15 cellular contexts compared by ENCODE assay signal in the genomic region with DNA sequence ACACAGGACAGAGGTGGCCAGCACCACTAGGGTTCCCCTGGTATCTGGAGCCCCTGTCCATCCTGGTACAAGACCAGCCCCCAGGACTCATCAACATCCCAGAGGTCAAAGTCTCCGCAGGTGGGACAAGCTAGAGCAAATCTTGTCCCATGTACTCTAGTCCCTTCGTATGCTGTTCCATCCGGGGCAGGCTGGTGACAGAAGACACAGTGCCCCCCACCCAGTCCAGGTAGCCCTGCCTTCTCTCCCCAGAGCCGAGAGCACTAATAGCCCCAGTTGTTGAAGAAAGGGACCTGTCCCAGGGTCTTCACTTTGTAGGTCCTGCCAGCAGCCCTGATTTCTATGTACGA. TPM values are rescaled to one million over a fixed set of nuclear protein-coding genes. Genes with fewer than 3 reads are reported as not detected.
DNase-seq lines count a peak whose midpoint lies in the region; ATAC-seq, FAIRE-seq and TF ChIP-seq lines count a peak whose summit lies in the region.
"Had no signal": no experiment of that assay in that cellular context is flagged by ENCODE, and none has a peak within 500 bp of the region (broad histone marks: within the 10 kb centered on the region; RNA-seq: fewer than 3 reads in every experiment).

No MANE protein-coding gene starts in this region.

- CTCF ChIA-PET in CD8-positive, alpha-beta memory T cell (lab: Charles Lee) = no interaction called here

- H3K9me3 ChIP-seq in astrocyte (ENCODE audit: insufficient read depth, low read depth, low read length) (peaks cover 3% of the 10 kb centered on the region), uterus (no peaks in the 10 kb centered on the region)
- no peaks in the 10 kb centered on the region for H3K9me3 ChIP-seq in CD8-positive, alpha-beta memory T cell (ENCODE audit: low read length)
- H3K9me3 ChIP-seq: left lung had no signal

- peak; percentile 0 for ATAC-seq in left lobe of liver
- ATAC-seq in stimulated activated effector memory CD8-positive, alpha-beta T cell treated with anti-CD3 and anti-CD28 coated beads, Interleukin-12 subunit alpha, Interleukin-12 subunit beta, amount 100 ng/mL, for 72 hours = no peak
- ATAC-seq: stimulated activated memory B cell treated with anti-CD40 and anti-IgM and Interleukin-4, amounts not matched to agents 10 μg/mL and 1 μg/mL and 100 μg/mL, for 72 hours had no signal

- POLR2A ChIA-PET in CD8-positive, alpha-beta memory T cell (lab: Charles Lee) = no interaction called here

- H3K27ac ChIP-seq in astrocyte (ENCODE audit: low read depth, low read length) (no peak overlapping the region), rectal smooth muscle tissue (ENCODE audit: low read depth, low read length) (peak overlapping the region; percentile 63), uterus (peak overlapping the region; percentile 38 to 54)
- no peak overlapping the region for H3K27ac ChIP-seq in CD8-positive, alpha-beta memory T cell (ENCODE audit: low read depth, low read length)
- H3K27ac ChIP-seq: HL-60 had no signal

- no peaks in the 10 kb centered on the region for H4K20me1 ChIP-seq in astrocyte (ENCODE audit: insufficient read depth, low read length)

- H3K4me1 ChIP-seq in astrocyte (ENCODE audit: insufficient read depth, low read length) (peaks cover 8% of the 10 kb centered on the region), rectal smooth muscle tissue (ENCODE audit: control insufficient read depth, insufficient read depth, low read length) (peaks cover 38% of the 10 kb centered on the region), uterus (peaks cover 13 to 19% of the 10 kb centered on the region in 2 donors)
- no peaks in the 10 kb centered on the region for H3K4me1 ChIP-seq in CD8-positive, alpha-beta memory T cell (ENCODE audit: insufficient read depth, low read length)

- H3K27me3 ChIP-seq in astrocyte (ENCODE audit: insufficient read depth, low read length) = peaks cover 45% of the 10 kb centered on the region
- no peaks in the 10 kb centered on the region for H3K27me3 ChIP-seq in rectal smooth muscle tissue (ENCODE audit: control insufficient read depth, insufficient read depth, low read length)
- no peaks in the 10 kb centered on the region for H3K27me3 ChIP-seq in uterus
- peaks cover 7% of the 10 kb centered on the region for H3K27me3 ChIP-seq in CD8-positive, alpha-beta memory T cell (ENCODE audit: insufficient read depth, low read length, poor library complexity, severe bottlenecking)

- intact Hi-C loops in uterus (cut with DNase I; ENCODE audit: low total_unique reads) = no loop called here

- DNase-seq in astrocyte (ENCODE audit: low read depth) = no peak
- no peak for DNase-seq in left lobe of liver (ENCODE audit: low spot score)
- no peak for DNase-seq in uterus
- no peak for DNase-seq in CD8-positive, alpha-beta memory T cell
- DNase-seq in NCI-H1105 (lab: John Stamatoyannopoulos, UW) = no peak
- no peak for DNase-seq in stimulated activated effector memory CD8-positive, alpha-beta T cell treated with anti-CD3 and anti-CD28 coated beads, Interleukin-12 subunit alpha, Interleukin-12 subunit beta, amount 100 ng/mL, for 72 hours (ENCODE audit: low spot score in 2 of 2)
- DNase-seq: activated gamma-delta T cell treated with Interleukin-2 at 50 U/mL for 16 hours; effector CD4-positive, alpha-beta T cell had no signal

- H3K79me2 ChIP-seq in astrocyte (ENCODE audit: insufficient read depth, low read length) = no peaks in the 10 kb centered on the region

- H3K4me3 ChIP-seq in astrocyte (ENCODE audit: insufficient read depth, low read depth, low read length) = no peak overlapping the region
- no peak overlapping the region for H3K4me3 ChIP-seq in rectal smooth muscle tissue (ENCODE audit: low read length)
- H3K4me3 ChIP-seq in uterus = no peak overlapping the region
- no peak overlapping the region for H3K4me3 ChIP-seq in CD8-positive, alpha-beta memory T cell (ENCODE audit: low read length)
- H3K4me3 ChIP-seq: left lung had no signal

- peaks cover 7% of the 10 kb centered on the region for H3K9me3 Mint-ChIP-seq in astrocyte (ENCODE audit: unreplicated experiment)
- peaks cover 0 to 6% (median 0%) of the 10 kb centered on the region in 5 donors for H3K9me3 Mint-ChIP-seq in CD8-positive, alpha-beta memory T cell
- H3K9me3 Mint-ChIP-seq in stimulated activated effector memory CD8-positive, alpha-beta T cell treated with anti-CD3 and anti-CD28 coated beads, Interleukin-12 subunit alpha, Interleukin-12 subunit beta, amount 100 ng/mL, for 72 hours = no peaks in the 10 kb centered on the region
- H3K9me3 Mint-ChIP-seq: stimulated activated memory B cell treated with anti-CD40 and anti-IgM and Interleukin-4, amounts not matched to agents 10 μg/mL and 1 μg/mL and 100 μg/mL, for 72 hours had no signal

- TF ChIP-seq CTCF in astrocyte (IDR thresholded peaks at IDR 0.05; ENCODE audit: insufficient read depth, low read depth, low read length) (no peak), uterus (IDR thresholded peaks at IDR 0.05) (no peak)

- no peaks in the 10 kb centered on the region for H3K4me1 Mint-ChIP-seq in astrocyte (ENCODE audit: low read depth, unreplicated experiment)
- H3K4me1 Mint-ChIP-seq in CD8-positive, alpha-beta memory T cell = no peaks in the 10 kb centered on the region
- H3K4me1 Mint-ChIP-seq in stimulated activated effector memory CD8-positive, alpha-beta T cell treated with anti-CD3 and anti-CD28 coated beads, Interleukin-12 subunit alpha, Interleukin-12 subunit beta, amount 100 ng/mL, for 72 hours = no peaks in the 10 kb centered on the region
- H3K4me1 Mint-ChIP-seq: stimulated activated memory B cell treated with anti-CD40 and anti-IgM and Interleukin-4, amounts not matched to agents 10 μg/mL and 1 μg/mL and 100 μg/mL, for 72 hours had no signal

- peak overlapping the region; percentile 36 for H3K9ac ChIP-seq in astrocyte (ENCODE audit: low read length)
- no peak overlapping the region for H3K9ac ChIP-seq in rectal smooth muscle tissue (ENCODE audit: low read length)

- H3K4me2 ChIP-seq in astrocyte (ENCODE audit: low read length) = peak overlapping the region; percentile 80

- no peak overlapping the region for H3K4me3 Mint-ChIP-seq in astrocyte (ENCODE audit: unreplicated experiment)
- H3K4me3 Mint-ChIP-seq in CD8-positive, alpha-beta memory T cell = no peak overlapping the region
- no peak overlapping the region for H3K4me3 Mint-ChIP-seq in stimulated activated effector memory CD8-positive, alpha-beta T cell treated with anti-CD3 and anti-CD28 coated beads, Interleukin-12 subunit alpha, Interleukin-12 subunit beta, amount 100 ng/mL, for 72 hours
- H3K4me3 Mint-ChIP-seq: stimulated activated memory B cell treated with anti-CD40 and anti-IgM and Interleukin-4, amounts not matched to agents 10 μg/mL and 1 μg/mL and 100 μg/mL, for 72 hours had no signal

- H3K27ac Mint-ChIP-seq in astrocyte (ENCODE audit: unreplicated experiment) = no peak overlapping the region
- no peak overlapping the region for H3K27ac Mint-ChIP-seq in CD8-positive, alpha-beta memory T cell
- H3K27ac Mint-ChIP-seq in stimulated activated effector memory CD8-positive, alpha-beta T cell treated with anti-CD3 and anti-CD28 coated beads, Interleukin-12 subunit alpha, Interleukin-12 subunit beta, amount 100 ng/mL, for 72 hours = no peak overlapping the region
- H3K27ac Mint-ChIP-seq: stimulated activated memory B cell treated with anti-CD40 and anti-IgM and Interleukin-4, amounts not matched to agents 10 μg/mL and 1 μg/mL and 100 μg/mL, for 72 hours had no signal

- H3K36me3 ChIP-seq in astrocyte (ENCODE audit: insufficient read depth, low read length) (no peaks in the 10 kb centered on the region), rectal smooth muscle tissue (ENCODE audit: control insufficient read depth, insufficient read depth, low read length) (no peaks in the 10 kb centered on the region), uterus (no peaks in the 10 kb centered on the region)
- H3K36me3 ChIP-seq in CD8-positive, alpha-beta memory T cell (ENCODE audit: insufficient read depth, low read length) = no peaks in the 10 kb centered on the region
- H3K36me3 ChIP-seq: left lung had no signal

- no peak overlapping the region for H2AFZ ChIP-seq in astrocyte (ENCODE audit: low read depth, low read length)

- TF ChIP-seq POLR2A in uterus (IDR thresholded peaks at IDR 0.05) = no peak

- H3K36me3 Mint-ChIP-seq in astrocyte (ENCODE audit: low read depth, unreplicated experiment) = peaks cover 3% of the 10 kb centered on the region
- H3K36me3 Mint-ChIP-seq in CD8-positive, alpha-beta memory T cell = peaks cover 0 to 3% (median 0%) of the 10 kb centered on the region in 3 donors
- no peaks in the 10 kb centered on the region for H3K36me3 Mint-ChIP-seq in stimulated activated effector memory CD8-positive, alpha-beta T cell treated with anti-CD3 and anti-CD28 coated beads, Interleukin-12 subunit alpha, Interleukin-12 subunit beta, amount 100 ng/mL, for 72 hours
- H3K36me3 Mint-ChIP-seq: stimulated activated memory B cell treated with anti-CD40 and anti-IgM and Interleukin-4, amounts not matched to agents 10 μg/mL and 1 μg/mL and 100 μg/mL, for 72 hours had no signal

- FAIRE-seq in astrocyte (lab: Jason Lieb, UNC) = no peak

- H3K27me3 Mint-ChIP-seq in astrocyte (ENCODE audit: low read depth, unreplicated experiment) = peaks cover 53% of the 10 kb centered on the region
- H3K27me3 Mint-ChIP-seq in CD8-positive, alpha-beta memory T cell = peaks cover 36 to 71% of the 10 kb centered on the region in 2 donors

RNA-seq across cellular contexts. Expression of a gene that starts 21.1 kb away (rescaled TPM):
- not detected in 2 replicates for total RNA-seq in astrocyte
- 1,004 TPM for total RNA-seq in left lobe of liver
- 1 to 10 TPM in 2 of 4 donors, under 1 TPM in 1, not detected in 1; 0.26 to 1.8 (median 1.4) TPM for total RNA-seq in uterus
- total RNA-seq in CD8-positive, alpha-beta memory T cell = not detected
- polyA plus RNA-seq in CD8-positive, alpha-beta memory T cell = not detected
- total RNA-seq: left lung; T-helper 1 cell treated with Interleukin-12 subunit alpha and Interleukin-12 subunit beta and Interleukin-4 antibody, amounts not matched to agents 30 ng/mL and 1 ng/mL, for 36 hours had no signal

RNA-seq across cellular contexts. Expression of a gene that starts 38.2 kb away (rescaled TPM):
- total RNA-seq in astrocyte (not detected in 2 replicates), left lobe of liver (0.08 TPM), uterus (under 1 TPM in 1 of 4 donors, not detected in 3; 0.46 TPM)
- 1 to 10 TPM; 1.8 to 2.4 TPM for total RNA-seq in CD8-positive, alpha-beta memory T cell
- polyA plus RNA-seq in CD8-positive, alpha-beta memory T cell = 14.6 TPM
- polyA plus RNA-seq: neural cell had no signal

RNA-seq across cellular contexts. Expression of a gene that starts 57.1 kb away (rescaled TPM):
- total RNA-seq in astrocyte (not detected in 2 replicates), left lobe of liver (0.15 TPM), uterus (under 1 TPM in 1 of 4 donors, not detected in 3; 0.07 TPM)
- not detected for total RNA-seq in CD8-positive, alpha-beta memory T cell
- not detected for polyA plus RNA-seq in CD8-positive, alpha-beta memory T cell
- total RNA-seq: left lung; Right ventricle myocardium inferior; T-helper 1 cell treated with Interleukin-12 subunit alpha and Interleukin-12 subunit beta and Interleukin-4 antibody, amounts not matched to agents 30 ng/mL and 1 ng/mL, for 36 hours had no signal
- polyA plus RNA-seq: neural cell had no signal

Comparison
In these comparisons a context has a peak if more than half of its experiments do, and no peak if none do; other contexts are left out.
1. H3K27ac ChIP-seq: peak in rectal smooth muscle tissue (single experiment) and uterus (2 of 2); none in astrocyte (single experiment) and CD8-positive, alpha-beta memory T cell (single experiment).
2. RNA of a gene that starts 21.1 kb away (total RNA-seq): 1,004 TPM in left lobe of liver (single experiment); 0.26 to 1.8 TPM in uterus, not detected in astrocyte and not detected in CD8-positive, alpha-beta memory T cell; every median in the first group is over 100 times any median in the second.